25 cellular contexts compared by ENCODE assay signal in the genomic region with DNA sequence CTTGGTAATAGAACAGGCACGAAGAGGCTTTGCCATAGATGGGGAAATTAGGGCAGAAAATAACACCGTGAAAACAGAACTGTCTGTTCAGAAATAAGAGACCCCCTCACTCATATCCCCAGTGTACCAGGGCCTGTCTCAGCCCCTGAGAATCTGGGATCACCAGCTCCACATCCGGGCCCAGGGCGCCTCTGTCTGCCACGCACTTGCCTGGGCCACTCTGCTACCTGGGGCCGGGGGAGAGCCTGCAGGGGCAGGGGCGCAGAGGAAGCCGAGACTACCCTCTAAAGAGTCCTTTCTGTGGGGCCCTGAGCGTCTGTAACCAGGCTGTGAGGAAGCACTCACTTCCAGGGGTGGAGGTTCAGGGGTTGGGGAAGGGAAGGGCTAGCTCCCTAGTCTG. TPM values are rescaled to one million over a fixed set of nuclear protein-coding genes. Genes with fewer than 3 reads are reported as not detected.
A peak's percentile ranks its signal among the peaks of the same experiment; 100 is the strongest.
DNase-seq lines count a peak whose midpoint lies in the region; ATAC-seq, FAIRE-seq and TF ChIP-seq lines count a peak whose summit lies in the region.
"Had no signal": no experiment of that assay in that cellular context is flagged by ENCODE, and none has a peak within 500 bp of the region (broad histone marks: within the 10 kb centered on the region; RNA-seq: fewer than 3 reads in every experiment).

No MANE protein-coding gene starts in this region.

- peak overlapping the region; percentile 49 for H2BK120ac ChIP-seq in neuronal stem cell (ENCODE audit: low read depth, low read length)

- H2BK15ac ChIP-seq in neuronal stem cell (ENCODE audit: low read length): peak overlapping the region; percentile 72

- H3K4me3 ChIP-seq in HL-60 (replicated peaks; ENCODE audit: insufficient read depth, low read length) (no peak overlapping the region), WERI-Rb-1 (ENCODE audit: low read depth, low read length) (no peak overlapping the region), neuronal stem cell (ENCODE audit: low read length in 2 of 2) (peak overlapping the region in 1 of 2 donors; percentile 31)
- H3K4me3 ChIP-seq: smooth muscle cell, thyroid gland had no signal

- peak overlapping the region; percentile 59 for H4K91ac ChIP-seq in neuronal stem cell (ENCODE audit: low read depth, low read length, poor library complexity)

- H3K9ac ChIP-seq in neuronal stem cell (ENCODE audit: low read depth, low read length, poor library complexity): peak overlapping the region; percentile 74

- no peak for TF ChIP-seq POLR2A in GM12892 (IDR thresholded peaks at IDR 0.05; ENCODE audit: low read depth, low read length)

- no peaks in the 10 kb centered on the region for H3K27me3 ChIP-seq in HL-60 (ENCODE audit: insufficient read depth, poor library complexity, severe bottlenecking)
- H3K27me3 ChIP-seq in WERI-Rb-1 (ENCODE audit: insufficient read depth, low read depth, severe bottlenecking): no peaks in the 10 kb centered on the region
- no peaks in the 10 kb centered on the region for H3K27me3 ChIP-seq in neuronal stem cell (ENCODE audit: control insufficient read depth in 3 of 3, insufficient read depth in 3 of 3, low read depth in 1 of 3, low read length in 3 of 3)
- H3K27me3 ChIP-seq: thyroid gland had no signal

- H3K4ac ChIP-seq in neuronal stem cell (ENCODE audit: low read length): no peak overlapping the region

- peaks cover 57% of the 10 kb centered on the region for H3K4me1 Mint-ChIP-seq in glutamatergic neuron (ENCODE audit: low read depth, unreplicated experiment)
- H3K4me1 Mint-ChIP-seq: activated naive CD4-positive, alpha-beta T cell treated with anti-CD3 and anti-CD28 coated beads, Interleukin-2, amount 50 U/mL, for 24 hours had no signal

- peak overlapping the region; percentile 77 for H3K4me3 Mint-ChIP-seq in glutamatergic neuron (ENCODE audit: unreplicated experiment)
- H3K4me3 Mint-ChIP-seq: activated naive CD4-positive, alpha-beta T cell treated with anti-CD3 and anti-CD28 coated beads, Interleukin-2, amount 50 U/mL, for 24 hours; CD8-positive, alpha-beta memory T cell; effector memory CD8-positive, alpha-beta T cell; mesothelial cell of epicardium; natural killer cell treated with Interleukin-12 subunit alpha and Interleukin-12 subunit beta and Interleukin-15 and Interleukin-18, amount 100 ng/mL, for 72 hours; T-cell had no signal

- no peak for ATAC-seq in HG03280 (IDR thresholded peaks at IDR 0.05; ENCODE audit: unreplicated experiment)
- ATAC-seq: effector memory CD8-positive, alpha-beta T cell; HCT116; natural killer cell treated with Interleukin-12 subunit alpha and Interleukin-12 subunit beta and Interleukin-15 and Interleukin-18, amount 100 ng/mL, for 72 hours; T-cell had no signal

- peak overlapping the region; percentile 46 for H3K4me2 ChIP-seq in neuronal stem cell (ENCODE audit: insufficient read depth, low read length, poor library complexity, severe bottlenecking)
- H3K4me2 ChIP-seq: smooth muscle cell had no signal

- peak overlapping the region; percentile 97 for H3K27ac Mint-ChIP-seq in glutamatergic neuron (ENCODE audit: unreplicated experiment)
- H3K27ac Mint-ChIP-seq: activated naive CD4-positive, alpha-beta T cell treated with anti-CD3 and anti-CD28 coated beads, Interleukin-2, amount 50 U/mL, for 24 hours; effector memory CD8-positive, alpha-beta T cell; natural killer cell treated with Interleukin-12 subunit alpha and Interleukin-12 subunit beta and Interleukin-15 and Interleukin-18, amount 100 ng/mL, for 72 hours; T-cell had no signal

- H4K8ac ChIP-seq in neuronal stem cell (ENCODE audit: low read depth, low read length): no peak overlapping the region

- WGBS in neuronal stem cell (ENCODE audit: extremely low coverage in 2 of 2, insufficient read length in 2 of 2, insufficient replicate concordance in 1 of 2), 2 donors: no CpG with 5 or more reads among the region's 9 CpGs

- no peak overlapping the region for H2BK12ac ChIP-seq in neuronal stem cell (ENCODE audit: low read length)

- peaks cover 18 to 35% of the 10 kb centered on the region in 2 donors for H3K4me1 ChIP-seq in neuronal stem cell (ENCODE audit: control insufficient read depth in 2 of 2, insufficient read depth in 1 of 2, low read depth in 1 of 2, low read length in 2 of 2)
- H3K4me1 ChIP-seq: thyroid gland had no signal

- peak overlapping the region; percentile 93 for H3K18ac ChIP-seq in neuronal stem cell (ENCODE audit: low read length)

- peak overlapping the region; percentile 73 for H3K14ac ChIP-seq in neuronal stem cell (ENCODE audit: low read length)

- TF ChIP-seq CTCF in HL-60 (IDR thresholded peaks at IDR 0.05; ENCODE audit: insufficient read depth, low read length): no peak
- TF ChIP-seq CTCF in WERI-Rb-1 (IDR thresholded peaks at IDR 0.05; ENCODE audit: low read depth, low read length): no peak
- TF ChIP-seq CTCF in glutamatergic neuron (IDR thresholded peaks at IDR 0.05; ENCODE audit: partially characterized antibody, unreplicated experiment): no peak

- no peak for FAIRE-seq in GM12892 (lab: Jason Lieb, UNC)

- H3K23ac ChIP-seq in neuronal stem cell (ENCODE audit: low read depth, low read length, poor library complexity): no peak overlapping the region

- H3K79me1 ChIP-seq in neuronal stem cell (ENCODE audit: low read depth, low read length): peaks cover 22% of the 10 kb centered on the region

- H3K36me3 Mint-ChIP-seq in glutamatergic neuron (ENCODE audit: unreplicated experiment): peaks cover 6% of the 10 kb centered on the region
- H3K36me3 Mint-ChIP-seq: activated naive CD4-positive, alpha-beta T cell treated with anti-CD3 and anti-CD28 coated beads, Interleukin-2, amount 50 U/mL, for 24 hours; CD8-positive, alpha-beta memory T cell; mesothelial cell of epicardium; natural killer cell treated with Interleukin-12 subunit alpha and Interleukin-12 subunit beta and Interleukin-15 and Interleukin-18, amount 100 ng/mL, for 72 hours had no signal

- DNase-seq in HL-60 (ENCODE audit: low read depth in 1 of 2, low spot score in 1 of 2) (no peak), WERI-Rb-1 (no peak), glutamatergic neuron (no peak), neuronal stem cell (ENCODE audit: low spot score) (no peak), activated gamma-delta T cell treated with Interleukin-2 at 50 U/mL for 16 hours (no peak), GM12892 (ENCODE audit: insufficient read length) (no peak)
- DNase-seq in activated naive CD4-positive, alpha-beta T cell (lab: John Stamatoyannopoulos, UW): no peak
- DNase-seq: activated CD4-positive, alpha-beta T cell treated with anti-CD3 and anti-CD28 coated beads for 48 hours; activated T-cell treated with anti-CD3 and anti-CD28 coated beads, Interleukin-2, amount 50 U/mL, for 48 hours; aorta; CD8-positive, alpha-beta memory T cell; effector memory CD8-positive, alpha-beta T cell; GDM1; left cardiac atrium; SHP77 treated with DMSO at 0.1 percent for 48 hours; stimulated activated CD4-positive, alpha-beta T cell treated with anti-CD3 and anti-CD28 coated beads, Interleukin-2, amount 100 ng/mL, for 48 hours; stimulated activated naive CD4-positive, alpha-beta T cell; T-cell; thyroid gland had no signal

- H3K36me3 ChIP-seq in WERI-Rb-1 (peaks cover 10% of the 10 kb centered on the region), neuronal stem cell (replicated peaks in 1 of 2; ENCODE audit: control insufficient read depth in 2 of 2, insufficient read depth in 2 of 2, low read length in 2 of 2) (peaks cover 0 to 3% of the 10 kb centered on the region in 2 donors)
- H3K36me3 ChIP-seq: thyroid gland had no signal

- peaks cover 18% of the 10 kb centered on the region for H3K9me3 Mint-ChIP-seq in glutamatergic neuron (ENCODE audit: unreplicated experiment)
- H3K9me3 Mint-ChIP-seq: activated naive CD4-positive, alpha-beta T cell treated with anti-CD3 and anti-CD28 coated beads, Interleukin-2, amount 50 U/mL, for 24 hours; effector memory CD8-positive, alpha-beta T cell; mesothelial cell of epicardium; natural killer cell treated with Interleukin-12 subunit alpha and Interleukin-12 subunit beta and Interleukin-15 and Interleukin-18, amount 100 ng/mL, for 72 hours; T-cell had no signal

- H3K9me3 ChIP-seq in WERI-Rb-1 (ENCODE audit: severe bottlenecking) (no peaks in the 10 kb centered on the region), neuronal stem cell (replicated peaks in 1 of 2; ENCODE audit: control insufficient read depth in 2 of 2, insufficient read depth in 1 of 2, low read depth in 1 of 2, low read length in 2 of 2) (no peaks in the 10 kb centered on the region)
- H3K9me3 ChIP-seq: thyroid gland had no signal

- peaks cover 10% of the 10 kb centered on the region for H3K27me3 Mint-ChIP-seq in glutamatergic neuron (ENCODE audit: unreplicated experiment)

- peak overlapping the region; percentile 90 for H2AFZ ChIP-seq in neuronal stem cell (ENCODE audit: low read length)

- peak overlapping the region; percentile 57 for H3K27ac ChIP-seq in HL-60 (replicated peaks)
- peak overlapping the region; percentile 65 for H3K27ac ChIP-seq in WERI-Rb-1
- peak overlapping the region; percentile 65 for H3K27ac ChIP-seq in neuronal stem cell (replicated peaks; ENCODE audit: low read length)
- H3K27ac ChIP-seq: thyroid gland had no signal

- H2BK5ac ChIP-seq in neuronal stem cell (ENCODE audit: low read length): peak overlapping the region; percentile 79

- H2AK5ac ChIP-seq in neuronal stem cell (ENCODE audit: low read depth, low read length): peak overlapping the region; percentile 94

RNA-seq across cellular contexts. Expression of gene NECTIN1, which starts 19.8 kb away (rescaled TPM):
- total RNA-seq in glutamatergic neuron (ENCODE audit: unreplicated experiment): 26.0 TPM
- 36.8 TPM for polyA plus RNA-seq in neuronal stem cell (2013, experiment 1 of 2)
- 36.7 TPM for polyA plus RNA-seq in neuronal stem cell (2013, experiment 2 of 2)
- 9.0 TPM for polyA plus RNA-seq in GM12892 (2012; ENCODE audit: missing spikeins)
